Comparison of ENCODE assay signal across 20 cellular contexts in the genomic region with DNA sequence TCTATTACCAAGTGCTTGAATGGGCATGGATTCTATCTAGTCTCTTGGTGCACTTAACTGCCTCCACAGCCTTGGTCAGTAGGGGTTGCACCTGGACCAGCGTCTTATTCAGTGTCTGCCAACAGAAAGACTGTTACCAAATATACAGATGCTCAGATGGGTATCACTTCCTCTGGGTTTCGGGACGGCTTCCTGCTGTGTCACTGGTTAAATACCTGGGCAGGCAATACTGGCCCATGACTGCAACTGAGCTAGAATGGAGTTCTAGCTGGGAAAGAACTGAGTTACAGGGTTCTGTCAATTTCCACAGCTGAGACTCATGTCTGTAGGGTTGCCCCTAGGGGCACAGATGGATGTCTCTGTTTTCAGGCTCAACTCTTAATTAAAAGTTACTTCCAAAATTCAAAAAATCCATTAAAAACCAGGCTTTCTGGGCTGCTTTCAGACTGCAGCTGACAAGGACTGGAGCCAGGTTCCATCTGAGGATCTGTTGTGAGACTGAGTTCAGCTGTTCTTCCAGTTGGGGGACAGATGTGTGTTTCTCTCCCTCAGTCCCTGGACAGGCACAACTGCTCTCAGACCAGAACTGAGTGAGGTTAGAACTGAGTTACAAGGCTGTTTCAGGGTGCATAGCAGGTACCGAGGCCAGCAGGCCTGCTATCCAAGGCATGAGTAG.
DNase-seq lines count a peak whose midpoint lies in the region; ATAC-seq lines count a peak whose summit lies in the region.
"Had no signal": no experiment of that assay in that cellular context is flagged by ENCODE, and none has a peak within 500 bp of the region (broad histone marks: within the 10 kb centered on the region; RNA-seq: fewer than 3 reads in every experiment).

No MANE protein-coding gene starts in this region.

- no peaks in the 10 kb centered on the region for H3K9me3 ChIP-seq in right cardiac atrium (ENCODE audit: control insufficient read depth, low read length)
- H3K9me3 ChIP-seq: Caco-2 had no signal

- 65% methylated on average over 4 of the region's 4 CpGs for WGBS in right cardiac atrium

- no peaks in the 10 kb centered on the region for H3K27me3 ChIP-seq in right cardiac atrium (ENCODE audit: control insufficient read depth, insufficient read depth)
- H3K27me3 ChIP-seq: sigmoid colon had no signal

- peak; percentile 70 for ATAC-seq in GM18508 (IDR thresholded peaks at IDR 0.05; ENCODE audit: insufficient read depth, unreplicated experiment)
- ATAC-seq in GM21786 (IDR thresholded peaks at IDR 0.05; ENCODE audit: unreplicated experiment) = peak; percentile 59
- peak; percentile 87 for ATAC-seq in HG03432 (IDR thresholded peaks at IDR 0.05; ENCODE audit: unreplicated experiment)
- peak; percentile 52 to 94 for ATAC-seq in right cardiac atrium
- ATAC-seq in HG03378 (IDR thresholded peaks at IDR 0.05; ENCODE audit: unreplicated experiment) = no peak
- no peak for ATAC-seq in HG02678 (IDR thresholded peaks at IDR 0.05; ENCODE audit: unreplicated experiment)
- ATAC-seq: activated CD8-positive, alpha-beta T cell treated with anti-CD3 and anti-CD28 coated beads, Interleukin-2, amount 10 ng/mL, durations not matched to agents 7 days and 5 days; activated T-cell treated with anti-CD3 and anti-CD28 coated beads, Interleukin-2, amount 50 U/mL, for 72 hours had no signal

- intact Hi-C loops in right cardiac atrium (cut with DNase I) = no loop called here

- no peak overlapping the region for H3K4me3 ChIP-seq in right cardiac atrium (ENCODE audit: low read length)
- H3K4me3 ChIP-seq: sigmoid colon had no signal

- DNase-seq in right cardiac atrium (peak in 2 of 3 donors; percentile 47 to 67), D341Med (ENCODE audit: low spot score) (no peak), Kasumi-1 (lab: John Stamatoyannopoulos, UW) (no peak)
- DNase-seq: activated B cell treated with CpG ODN at 0.5 μM for 24 hours; activated CD8-positive, alpha-beta T cell treated with anti-CD3 and anti-CD28 coated beads, Interleukin-2, amount 10 ng/mL, durations not matched to agents 7 days and 5 days; activated naive CD8-positive, alpha-beta T cell treated with anti-CD3 and anti-CD28 coated beads for 36 hours; activated T-cell treated with anti-CD3 and anti-CD28 coated beads, Interleukin-2, amount 50 U/mL, for 72 hours; Caco-2; foreskin fibroblast; NCI-H187; NK-92 treated with Interleukin-12 subunit alpha and Interleukin-12 subunit beta, amount 100 ng/mL, for 24 hours; nucleus accumbens; SHP77; sigmoid colon; T-helper 1 cell had no signal

- H3K27ac ChIP-seq in right cardiac atrium (ENCODE audit: low read length) = no peak overlapping the region
- H3K27ac ChIP-seq: sigmoid colon had no signal

- no peaks in the 10 kb centered on the region for H3K4me1 ChIP-seq in right cardiac atrium (ENCODE audit: control insufficient read depth, insufficient read depth, low read length)
- H3K4me1 ChIP-seq: Caco-2, sigmoid colon had no signal

Comparison
In these comparisons a context has a peak if more than half of its experiments do, and no peak if none do; other contexts are left out.
1. ATAC-seq: peak in GM18508 (single experiment), GM21786 (single experiment), HG03432 (single experiment) and right cardiac atrium (2 of 2); none in HG03378 (single experiment) and HG02678 (single experiment).
2. DNase-seq: peak in right cardiac atrium (2 of 3); none in D341Med (single experiment) and Kasumi-1 (0 of 2).